Comparison of ENCODE assay signal across 8 cellular contexts in the genomic region with DNA sequence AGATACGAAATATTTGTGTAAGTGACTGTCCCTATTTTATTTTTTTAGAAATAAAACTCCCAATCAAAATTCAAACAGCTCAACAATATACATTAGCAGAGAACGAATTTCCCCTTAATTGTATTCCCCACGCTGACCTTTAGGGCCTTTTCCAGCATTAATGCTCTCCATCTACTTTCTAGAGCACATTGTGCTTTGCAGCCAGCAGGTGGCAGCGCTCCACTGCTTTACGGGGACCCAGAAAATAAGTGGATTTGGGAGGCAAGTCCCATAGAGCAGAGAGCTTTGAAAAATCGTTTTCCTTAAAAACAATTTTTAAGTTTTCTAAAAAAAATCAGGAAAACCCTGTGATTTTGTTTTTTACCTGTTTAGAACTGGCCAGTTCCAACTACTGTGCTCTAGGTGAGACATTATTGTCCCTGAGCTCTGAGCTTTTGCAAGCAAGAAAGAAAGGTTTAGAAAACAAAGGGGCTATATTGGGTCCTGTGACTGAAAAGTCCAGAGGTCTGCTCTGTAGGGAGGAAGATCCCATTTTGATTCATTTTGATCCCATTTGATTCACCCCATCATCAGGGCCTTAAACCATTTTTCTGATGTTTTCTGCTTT.
DNase-seq lines count a peak whose midpoint lies in the region; ATAC-seq lines count a peak whose summit lies in the region.

No MANE protein-coding gene starts in this region.

- no peaks in the 10 kb centered on the region for H3K27me3 Mint-ChIP-seq in activated CD4-positive, alpha-beta memory T cell treated with anti-CD3 and anti-CD28 coated beads, Interleukin-2, amount 10 ng/mL, durations not matched to agents 7 days and 5 days

- H3K4me3 Mint-ChIP-seq in activated CD4-positive, alpha-beta memory T cell treated with anti-CD3 and anti-CD28 coated beads, Interleukin-2, amount 10 ng/mL, durations not matched to agents 7 days and 5 days: no peak overlapping the region

- H3K4me1 Mint-ChIP-seq in activated CD4-positive, alpha-beta memory T cell treated with anti-CD3 and anti-CD28 coated beads, Interleukin-2, amount 10 ng/mL, durations not matched to agents 7 days and 5 days: no peaks in the 10 kb centered on the region

- DNase-seq in activated CD8-positive, alpha-beta memory T cell treated with anti-CD3 and anti-CD28 coated beads, Interleukin-2, amount 50 U/mL, for 4 hours: peak; percentile 24
- DNase-seq in activated CD8-positive, alpha-beta memory T cell treated with anti-CD3 and anti-CD28 coated beads, Interleukin-2, amount 50 U/mL, for 48 hours: no peak
- DNase-seq in NCI-H446 treated with DMSO at 0.1 percent for 48 hours (lab: John Stamatoyannopoulos, UW) (peak; percentile 58), fibroblast of the conjunctiva (ENCODE audit: low read depth) (peak; percentile 48), nucleus accumbens (lab: John Stamatoyannopoulos, UW) (peak in 40 of 56 donors; percentile 2 to 74 (median 21))
- peak; percentile 37 for DNase-seq in activated CD4-positive, alpha-beta memory T cell treated with anti-CD3 and anti-CD28 coated beads, Interleukin-2, amount 10 ng/mL, durations not matched to agents 7 days and 5 days

- H3K27ac Mint-ChIP-seq in activated CD4-positive, alpha-beta memory T cell treated with anti-CD3 and anti-CD28 coated beads, Interleukin-2, amount 10 ng/mL, durations not matched to agents 7 days and 5 days: no peak overlapping the region

- H3K36me3 Mint-ChIP-seq in activated CD4-positive, alpha-beta memory T cell treated with anti-CD3 and anti-CD28 coated beads, Interleukin-2, amount 10 ng/mL, durations not matched to agents 7 days and 5 days (ENCODE audit: low read depth): no peaks in the 10 kb centered on the region

- CTCF ChIA-PET in activated CD4-positive, alpha-beta memory T cell treated with anti-CD3 and anti-CD28 coated beads, Interleukin-2, amount 10 ng/mL, durations not matched to agents 7 days and 5 days (lab: Charles Lee): interaction anchor here (0.5 to 4.6 kb wide), 46 partner anchors 8 to 1052 kb away, joined by 3 to 39 read pairs (median 4); partner anchors contain the start of gene ZNF644

- ATAC-seq in HG02970 (IDR thresholded peaks at IDR 0.05; ENCODE audit: low FRiP score, unreplicated experiment) (peak; percentile 46), HG02852 (IDR thresholded peaks at IDR 0.05; ENCODE audit: unreplicated experiment) (no peak)

- POLR2A ChIA-PET in activated CD4-positive, alpha-beta memory T cell treated with anti-CD3 and anti-CD28 coated beads, Interleukin-2, amount 10 ng/mL, durations not matched to agents 7 days and 5 days (lab: Charles Lee): no interaction called here

- no peaks in the 10 kb centered on the region for H3K9me3 Mint-ChIP-seq in activated CD4-positive, alpha-beta memory T cell treated with anti-CD3 and anti-CD28 coated beads, Interleukin-2, amount 10 ng/mL, durations not matched to agents 7 days and 5 days
